Comparison of ENCODE assay signal across 8 cellular contexts in the genomic region with DNA sequence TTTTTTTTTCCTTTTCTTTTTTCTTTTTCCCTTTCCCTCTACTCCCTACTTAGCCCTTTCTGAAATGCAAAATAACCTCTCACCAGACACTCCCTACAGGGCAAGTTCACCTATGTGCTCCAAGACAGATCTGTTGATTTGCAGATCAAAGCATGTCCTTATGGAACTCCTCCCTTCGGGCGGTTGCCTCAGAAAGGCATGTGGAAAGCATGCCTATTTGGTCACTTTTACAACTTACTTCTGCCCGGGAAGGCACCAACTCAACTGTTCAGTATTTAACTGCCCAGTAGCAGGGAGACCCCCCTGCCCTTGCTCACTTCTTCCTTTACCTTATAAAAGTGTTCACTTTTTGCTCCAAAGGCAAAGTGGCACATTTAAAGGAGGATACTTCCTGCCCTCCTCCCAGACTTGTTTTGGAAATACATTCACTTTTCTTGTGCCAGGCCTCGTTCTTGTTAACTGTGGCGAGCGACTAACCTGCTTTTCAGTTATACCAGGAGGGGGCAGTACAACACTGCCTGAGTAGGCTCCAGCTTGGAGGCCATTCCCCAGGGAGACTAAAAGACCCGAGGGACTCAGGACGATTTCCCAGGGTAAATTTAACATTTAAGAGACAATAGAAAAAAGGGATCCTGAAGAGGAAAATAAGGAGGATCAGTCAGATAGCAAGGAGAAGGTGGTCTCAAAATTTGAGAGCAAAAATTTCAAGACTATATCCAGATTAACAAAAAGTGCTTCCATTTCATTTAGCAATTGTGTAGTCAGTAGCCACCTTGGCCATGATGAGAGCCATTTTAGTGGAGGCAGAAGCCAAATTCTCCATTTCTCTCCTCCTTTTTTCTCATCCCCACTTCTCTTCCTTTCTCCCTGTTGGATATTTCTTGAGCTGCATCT. TPM values are rescaled to one million over a fixed set of nuclear protein-coding genes. Genes with fewer than 3 reads are reported as not detected.
DNase-seq lines count a peak whose midpoint lies in the region; ATAC-seq and TF ChIP-seq lines count a peak whose summit lies in the region.

No MANE protein-coding gene starts in this region.

- no peaks in the 10 kb centered on the region for H3K36me3 ChIP-seq in CD8-positive, alpha-beta T cell (ENCODE audit: insufficient read depth, low read length)
- H3K36me3 ChIP-seq in transverse colon, result no peaks in the 10 kb centered on the region

- 3 to 6% methylated on average over 8 of the region's 8 CpGs for WGBS in transverse colon (ENCODE audit: low coverage in 1 of 2), 2 donors

- no peak for TF ChIP-seq EP300 in transverse colon (IDR thresholded peaks at IDR 0.05; ENCODE audit: low read depth)

- ATAC-seq in CD8-positive, alpha-beta T cell, result peak; percentile 86
- peak; percentile 71 for ATAC-seq in GM19351 (IDR thresholded peaks at IDR 0.05; ENCODE audit: unreplicated experiment)
- peak; percentile 82 to 94 for ATAC-seq in naive thymus-derived CD8-positive, alpha-beta T cell

- H3K4me1 Mint-ChIP-seq in CD8-positive, alpha-beta T cell (ENCODE audit: low read depth), result peaks cover 17% of the 10 kb centered on the region
- peaks cover 10 to 25% (median 20%) of the 10 kb centered on the region in 4 donors for H3K4me1 Mint-ChIP-seq in naive thymus-derived CD8-positive, alpha-beta T cell

- POLR2A ChIA-PET in CD8-positive, alpha-beta T cell (lab: Charles Lee), result interaction anchor here (0.9 to 2.8 kb wide), 8 partner anchors 19 to 77 kb away, joined by 3 to 9 read pairs (median 4); partner anchors contain the start of gene LY9
- POLR2A ChIA-PET in naive thymus-derived CD8-positive, alpha-beta T cell (lab: Charles Lee), result interaction anchor here (1.1 to 3.2 kb wide), 3 partner anchors 13 to 41 kb away, joined by 5 to 11 read pairs (median 5); no protein-coding TSS in a partner anchor

- DNase-seq in CD8-positive, alpha-beta T cell, result peak; percentile 29 to 75 (median 62)
- DNase-seq in HT-29 (ENCODE audit: low spot score) (peak; percentile 90), NOMO-1 (lab: John Stamatoyannopoulos, UW; ENCODE audit: unreplicated experiment in 2 of 2) (peak; percentile 30 to 79), activated T-cell treated with anti-CD3 and anti-CD28 coated beads for 48 hours (ENCODE audit: low read depth) (peak; percentile 46), fibroblast of mammary gland (ENCODE audit: low read depth) (peak; percentile 65), transverse colon (peak; percentile 67)
- DNase-seq in naive thymus-derived CD8-positive, alpha-beta T cell, result peak; percentile 21 to 82 (median 66)

- H3K4me1 ChIP-seq in CD8-positive, alpha-beta T cell (ENCODE audit: insufficient read depth, low read length), result peaks cover 21% of the 10 kb centered on the region
- H3K4me1 ChIP-seq in transverse colon, result peaks cover 2 to 16% (median 6%) of the 10 kb centered on the region in 4 donors

- H3K4me3 Mint-ChIP-seq in CD8-positive, alpha-beta T cell, result no peak overlapping the region
- no peak overlapping the region for H3K4me3 Mint-ChIP-seq in naive thymus-derived CD8-positive, alpha-beta T cell

- H3K36me3 Mint-ChIP-seq in CD8-positive, alpha-beta T cell, result no peaks in the 10 kb centered on the region
- H3K36me3 Mint-ChIP-seq in naive thymus-derived CD8-positive, alpha-beta T cell, result no peaks in the 10 kb centered on the region

- in situ Hi-C loops in transverse colon (cut with MboI; ENCODE audit: low pct_ligation_motif_present in 1 of 4, low pct_unique_long_range_greater_than_20kb in 1 of 4, low sequenced_read_pairs in 3 of 4), result loop anchor here in 3 of 4 donors (5.0 to 25.0 kb wide), 3 partner anchors 48 to 236 kb away; partner anchors contain the start of gene ITLN2 (in 2 of the 3)

- H3K27me3 ChIP-seq in CD8-positive, alpha-beta T cell (ENCODE audit: insufficient read depth, low read length), result no peaks in the 10 kb centered on the region
- H3K27me3 ChIP-seq in transverse colon, result no peaks in the 10 kb centered on the region

- H3K27me3 Mint-ChIP-seq in CD8-positive, alpha-beta T cell (ENCODE audit: low read depth), result no peaks in the 10 kb centered on the region
- no peaks in the 10 kb centered on the region for H3K27me3 Mint-ChIP-seq in naive thymus-derived CD8-positive, alpha-beta T cell

- CTCF ChIA-PET in CD8-positive, alpha-beta T cell (lab: Charles Lee), result interaction anchor here (0.6 to 15.8 kb wide), 40 partner anchors 9 to 294 kb away, joined by 3 to 279 read pairs (median 5); partner anchors contain the start of genes CD48, F11R and ITLN2

- peak; percentile 99 for TF ChIP-seq CTCF in CD8-positive, alpha-beta T cell (IDR thresholded peaks at IDR 0.05)
- peak; percentile 70 for TF ChIP-seq CTCF in fibroblast of mammary gland (conservative IDR thresholded peaks at IDR 0.05; ENCODE audit: control insufficient read depth, insufficient read depth, low read depth, low read length)
- TF ChIP-seq CTCF in transverse colon (IDR thresholded peaks at IDR 0.05), result peak; percentile 68 to 93 (median 82)

- H3K27ac Mint-ChIP-seq in CD8-positive, alpha-beta T cell, result no peak overlapping the region
- no peak overlapping the region for H3K27ac Mint-ChIP-seq in naive thymus-derived CD8-positive, alpha-beta T cell

- intact Hi-C loops in CD8-positive, alpha-beta T cell (cut with DNase I, micrococcal nuclease), result loop anchor here (1.0 to 2.0 kb wide), 8 partner anchors 14 to 264 kb away; no protein-coding TSS in a partner anchor
- intact Hi-C loops in transverse colon (cut with DNase I; ENCODE audit: low total_unique reads), result no loop called here

- H3K4me3 ChIP-seq in CD8-positive, alpha-beta T cell (ENCODE audit: low read depth, low read length), result no peak overlapping the region
- H3K4me3 ChIP-seq in fibroblast of mammary gland (ENCODE audit: control insufficient read depth, low read depth, low read length), result no peak overlapping the region
- H3K4me3 ChIP-seq in transverse colon, result no peak overlapping the region

- H3K9me3 ChIP-seq in CD8-positive, alpha-beta T cell (ENCODE audit: low read length), result no peaks in the 10 kb centered on the region
- no peaks in the 10 kb centered on the region for H3K9me3 ChIP-seq in transverse colon

- no peak for TF ChIP-seq POLR2A in transverse colon (IDR thresholded peaks at IDR 0.05)

- H3K9me3 Mint-ChIP-seq in CD8-positive, alpha-beta T cell, result no peaks in the 10 kb centered on the region
- H3K9me3 Mint-ChIP-seq in naive thymus-derived CD8-positive, alpha-beta T cell, result no peaks in the 10 kb centered on the region

- no peak overlapping the region for H3K27ac ChIP-seq in CD8-positive, alpha-beta T cell (ENCODE audit: low read depth, low read length)
- H3K27ac ChIP-seq in transverse colon, result peak overlapping the region; percentile 64 to 75 (median 70)

RNA-seq across cellular contexts. Expression of gene SLAMF7, which starts 12.3 kb away (rescaled TPM):
- total RNA-seq in CD8-positive, alpha-beta T cell, result 10 to 100 TPM; 13.3 to 14.8 TPM
- not detected in 2 replicates for total RNA-seq in HT-29 (2014; rRNA removed; shearing (Covaris generic))
- total RNA-seq in naive thymus-derived CD8-positive, alpha-beta T cell, result 1 to 10 TPM; 4.5 to 6.2 TPM
- 100 to 1,000 TPM in 1 of 3 donors, 1 to 10 TPM in 2; 3.8 to 102 (median 4.0) TPM for polyA plus RNA-seq in naive thymus-derived CD8-positive, alpha-beta T cell
- 10 to 100 TPM in 1 of 4 donors, 1 to 10 TPM in 1, under 1 TPM in 1, not detected in 1; 0.20 to 15.4 (median 2.7) TPM for total RNA-seq in transverse colon

RNA-seq across cellular contexts. Expression of gene CD48, which starts 15.1 kb away (rescaled TPM):
- total RNA-seq in CD8-positive, alpha-beta T cell, result 100 to 1,000 TPM; 397 to 399 TPM
- total RNA-seq in HT-29 (2014; rRNA removed; shearing (Covaris generic)), result not detected in 2 replicates
- 100 to 1,000 TPM; 272 to 276 TPM for total RNA-seq in naive thymus-derived CD8-positive, alpha-beta T cell
- polyA plus RNA-seq in naive thymus-derived CD8-positive, alpha-beta T cell, result 100 to 1,000 TPM; 186 to 213 (median 200) TPM
- 10 to 100 TPM in 2 of 4 donors, 1 to 10 TPM in 1, not detected in 1; 7.5 to 31.3 (median 17.6) TPM for total RNA-seq in transverse colon

Comparison
In these comparisons a context has a peak if more than half of its experiments do, and no peak if none do; other contexts are left out.
1. RNA of gene CD48, which starts 15.1 kb away (total RNA-seq): 397 to 399 TPM in CD8-positive, alpha-beta T cell and 272 to 276 TPM in naive thymus-derived CD8-positive, alpha-beta T cell; 7.5 to 31.3 TPM in transverse colon and not detected in HT-29; every median in the first group is over 4 times any median in the second.
2. Peak in every context shown above with its lines, with median percentiles within 50 percentile points of each other: ATAC-seq, DNase-seq and CTCF ChIP-seq.